Comparison of ENCODE assay signal across 24 cellular contexts in genomic region chr11:22460181-22460580, GRCh38.
"Had no signal": no experiment of that assay in that cellular context is flagged by ENCODE, and none has a peak within 500 bp of the region (broad histone marks: within the 10 kb centered on the region; RNA-seq: fewer than 3 reads in every experiment).

No MANE protein-coding gene starts in this region.

- DNase-seq: activated CD4-positive, alpha-beta T cell treated with anti-CD3 and anti-CD28 coated beads for 1 hour; activated CD4-positive, alpha-beta T cell treated with anti-CD3 and anti-CD28 coated beads, Interleukin-2, amount 50 U/mL, for 1 hour; activated CD8-positive, alpha-beta memory T cell treated with anti-CD3 and anti-CD28 coated beads, Interleukin-2, amount 10 ng/mL, durations not matched to agents 7 days and 5 days; activated CD8-positive, alpha-beta T cell treated with anti-CD3 and anti-CD28 coated beads, Interleukin-2, amount 10 ng/mL, durations not matched to agents 7 days and 5 days; activated effector memory CD4-positive, alpha-beta T cell treated with Interleukin-2 at 50 U/mL for 16 hours; activated naive CD4-positive, alpha-beta T cell treated with Interleukin-2 at 50 U/mL for 16 hours; activated naive CD8-positive, alpha-beta T cell treated with anti-CD3 and anti-CD28 coated beads for 36 hours; activated T-cell treated with anti-CD3 and anti-CD28 coated beads, Interleukin-2, amount 50 U/mL, for 72 hours; adrenal gland; aorta; dermis blood vessel endothelial cell; effector CD4-positive, alpha-beta T cell; head of caudate nucleus; hippocampal formation; kidney; left colon; naive B cell; nephron progenitor cell; stimulated activated CD4-positive, alpha-beta T cell treated with anti-CD3 and anti-CD28 coated beads, Interleukin-4, amount 100 ng/mL, for 24 hours; T-helper 17 cell; T1000; uterus had no signal

- H3K9me3 ChIP-seq: adrenal gland, neutrophil, uterus had no signal

- H3K4me1 ChIP-seq: adrenal gland, uterus had no signal

- H3K36me3 ChIP-seq: adrenal gland, neutrophil, uterus had no signal

- H3K4me3 ChIP-seq: adrenal gland, skin epidermis, uterus had no signal

- H3K27me3 ChIP-seq: adrenal gland, neutrophil, uterus had no signal

- H3K27ac ChIP-seq: adrenal gland, neutrophil, skin epidermis, uterus had no signal
